Comparison of ENCODE assay signal across 1 cellular context in the genomic region with DNA sequence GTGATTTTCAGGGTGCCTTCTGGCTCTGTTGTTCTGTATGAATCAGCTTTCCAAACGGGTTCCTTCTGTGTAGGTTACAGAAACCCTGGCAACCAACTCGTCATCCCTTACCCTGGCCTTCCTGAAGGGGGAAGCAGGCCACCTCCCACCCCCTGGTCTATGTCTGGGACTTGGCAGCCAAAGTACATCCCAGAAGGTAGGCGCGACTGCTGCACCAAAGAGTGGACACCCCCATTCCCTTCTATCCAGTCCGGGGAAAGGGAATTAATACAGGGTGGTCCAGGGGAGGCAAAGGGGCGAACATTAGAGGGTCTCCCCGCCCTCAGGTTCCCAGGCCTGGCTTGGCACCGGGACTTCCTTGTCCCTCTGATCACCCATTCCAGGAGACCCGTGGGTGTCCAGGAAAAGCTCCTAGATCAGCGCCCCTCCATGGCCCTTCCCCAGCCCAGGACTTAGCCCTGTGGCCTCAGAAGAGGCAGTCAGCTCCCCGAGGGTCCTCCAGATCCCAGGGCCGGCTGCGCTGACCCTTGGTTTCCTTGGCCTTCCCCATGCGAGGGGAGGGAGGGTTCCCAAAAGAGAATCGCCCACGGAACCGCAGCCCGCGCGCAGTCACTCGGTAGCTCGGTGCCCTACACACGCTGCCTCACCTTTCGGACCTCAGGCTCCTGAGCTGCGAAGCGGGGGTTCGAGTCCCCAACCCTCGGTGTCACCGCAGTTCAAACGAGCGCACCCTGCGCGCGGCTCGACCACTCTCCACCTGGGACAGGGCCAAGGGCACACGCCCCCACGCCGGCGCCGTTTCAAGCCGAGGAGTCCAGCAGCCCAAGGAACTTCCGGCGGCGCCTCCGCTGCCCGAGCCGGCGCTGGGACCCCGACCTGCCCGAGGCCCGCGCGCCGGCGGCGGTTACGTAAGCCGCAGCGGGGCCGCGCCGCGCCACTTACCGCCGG.
TF ChIP-seq lines count a peak whose summit lies in the region.

A gene with protein sequence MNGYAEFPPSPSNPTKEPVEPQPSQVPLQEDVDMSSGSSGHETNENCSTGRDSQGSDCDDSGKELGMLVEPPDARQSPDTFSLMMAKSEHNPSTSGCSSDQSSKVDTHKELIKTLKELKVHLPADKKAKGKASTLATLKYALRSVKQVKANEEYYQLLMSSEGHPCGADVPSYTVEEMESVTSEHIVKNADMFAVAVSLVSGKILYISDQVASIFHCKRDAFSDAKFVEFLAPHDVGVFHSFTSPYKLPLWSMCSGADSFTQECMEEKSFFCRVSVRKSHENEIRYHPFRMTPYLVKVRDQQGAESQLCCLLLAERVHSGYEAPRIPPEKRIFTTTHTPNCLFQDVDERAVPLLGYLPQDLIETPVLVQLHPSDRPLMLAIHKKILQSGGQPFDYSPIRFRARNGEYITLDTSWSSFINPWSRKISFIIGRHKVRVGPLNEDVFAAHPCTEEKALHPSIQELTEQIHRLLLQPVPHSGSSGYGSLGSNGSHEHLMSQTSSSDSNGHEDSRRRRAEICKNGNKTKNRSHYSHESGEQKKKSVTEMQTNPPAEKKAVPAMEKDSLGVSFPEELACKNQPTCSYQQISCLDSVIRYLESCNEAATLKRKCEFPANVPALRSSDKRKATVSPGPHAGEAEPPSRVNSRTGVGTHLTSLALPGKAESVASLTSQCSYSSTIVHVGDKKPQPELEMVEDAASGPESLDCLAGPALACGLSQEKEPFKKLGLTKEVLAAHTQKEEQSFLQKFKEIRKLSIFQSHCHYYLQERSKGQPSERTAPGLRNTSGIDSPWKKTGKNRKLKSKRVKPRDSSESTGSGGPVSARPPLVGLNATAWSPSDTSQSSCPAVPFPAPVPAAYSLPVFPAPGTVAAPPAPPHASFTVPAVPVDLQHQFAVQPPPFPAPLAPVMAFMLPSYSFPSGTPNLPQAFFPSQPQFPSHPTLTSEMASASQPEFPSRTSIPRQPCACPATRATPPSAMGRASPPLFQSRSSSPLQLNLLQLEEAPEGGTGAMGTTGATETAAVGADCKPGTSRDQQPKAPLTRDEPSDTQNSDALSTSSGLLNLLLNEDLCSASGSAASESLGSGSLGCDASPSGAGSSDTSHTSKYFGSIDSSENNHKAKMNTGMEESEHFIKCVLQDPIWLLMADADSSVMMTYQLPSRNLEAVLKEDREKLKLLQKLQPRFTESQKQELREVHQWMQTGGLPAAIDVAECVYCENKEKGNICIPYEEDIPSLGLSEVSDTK (N-terminal part only) (minus strand): TSS at position 909 of the 948 bp plus-strand sequence. CDS start 10,674 bp downstream, outside the sequence.

TF ChIP-seq in IMR-90, 13 proteins besides CTCF, POLR2A, EP300 and RAD21:
- TF ChIP-seq, protein P1, sequence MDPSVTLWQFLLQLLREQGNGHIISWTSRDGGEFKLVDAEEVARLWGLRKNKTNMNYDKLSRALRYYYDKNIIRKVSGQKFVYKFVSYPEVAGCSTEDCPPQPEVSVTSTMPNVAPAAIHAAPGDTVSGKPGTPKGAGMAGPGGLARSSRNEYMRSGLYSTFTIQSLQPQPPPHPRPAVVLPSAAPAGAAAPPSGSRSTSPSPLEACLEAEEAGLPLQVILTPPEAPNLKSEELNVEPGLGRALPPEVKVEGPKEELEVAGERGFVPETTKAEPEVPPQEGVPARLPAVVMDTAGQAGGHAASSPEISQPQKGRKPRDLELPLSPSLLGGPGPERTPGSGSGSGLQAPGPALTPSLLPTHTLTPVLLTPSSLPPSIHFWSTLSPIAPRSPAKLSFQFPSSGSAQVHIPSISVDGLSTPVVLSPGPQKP (IDR thresholded peaks at IDR 0.05; ENCODE audit: borderline replicate concordance, low read depth, low read length): no peak
- TF ChIP-seq NFE2L2 (IDR thresholded peaks at IDR 0.05; ENCODE audit: low read depth, low read length) (peak; percentile 29; the same call in 1 of the 2 replicates), BHLHE40 (IDR thresholded peaks at IDR 0.05; ENCODE audit: low read depth, low read length) (no peak), RFX5 (IDR thresholded peaks at IDR 0.05; ENCODE audit: low read depth, low read length) (peak; percentile 81), FOS (IDR thresholded peaks at IDR 0.05; ENCODE audit: low read depth, low read length) (peak; percentile 63), MXI1 (IDR thresholded peaks at IDR 0.05; ENCODE audit: borderline replicate concordance, low read depth, low read length) (no peak), CEBPB (IDR thresholded peaks at IDR 0.05; ENCODE audit: low read depth, low read length) (peak; percentile 60; the same call in 1 of the 2 replicates), MAFK (IDR thresholded peaks at IDR 0.05; ENCODE audit: low read depth, low read length) (no peak), CHD1 (IDR thresholded peaks at IDR 0.05; ENCODE audit: low read depth, low read length) (peak; percentile 77; the same call in 1 of the 2 replicates), SMC3 (IDR thresholded peaks at IDR 0.05; ENCODE audit: low read depth, low read length) (no peak), MAZ (IDR thresholded peaks at IDR 0.05; ENCODE audit: borderline replicate concordance, low read depth, low read length) (peak; percentile 17; the same call in 1 of the 2 replicates), RCOR1 (IDR thresholded peaks at IDR 0.05; ENCODE audit: insufficient replicate concordance, low read length) (no peak)
- TF ChIP-seq, protein P2, sequence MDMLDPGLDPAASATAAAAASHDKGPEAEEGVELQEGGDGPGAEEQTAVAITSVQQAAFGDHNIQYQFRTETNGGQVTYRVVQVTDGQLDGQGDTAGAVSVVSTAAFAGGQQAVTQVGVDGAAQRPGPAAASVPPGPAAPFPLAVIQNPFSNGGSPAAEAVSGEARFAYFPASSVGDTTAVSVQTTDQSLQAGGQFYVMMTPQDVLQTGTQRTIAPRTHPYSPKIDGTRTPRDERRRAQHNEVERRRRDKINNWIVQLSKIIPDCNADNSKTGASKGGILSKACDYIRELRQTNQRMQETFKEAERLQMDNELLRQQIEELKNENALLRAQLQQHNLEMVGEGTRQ (IDR thresholded peaks at IDR 0.05; ENCODE audit: low read depth, low read length): no peak
